8 cellular contexts compared by ENCODE assay signal in the genomic region with DNA sequence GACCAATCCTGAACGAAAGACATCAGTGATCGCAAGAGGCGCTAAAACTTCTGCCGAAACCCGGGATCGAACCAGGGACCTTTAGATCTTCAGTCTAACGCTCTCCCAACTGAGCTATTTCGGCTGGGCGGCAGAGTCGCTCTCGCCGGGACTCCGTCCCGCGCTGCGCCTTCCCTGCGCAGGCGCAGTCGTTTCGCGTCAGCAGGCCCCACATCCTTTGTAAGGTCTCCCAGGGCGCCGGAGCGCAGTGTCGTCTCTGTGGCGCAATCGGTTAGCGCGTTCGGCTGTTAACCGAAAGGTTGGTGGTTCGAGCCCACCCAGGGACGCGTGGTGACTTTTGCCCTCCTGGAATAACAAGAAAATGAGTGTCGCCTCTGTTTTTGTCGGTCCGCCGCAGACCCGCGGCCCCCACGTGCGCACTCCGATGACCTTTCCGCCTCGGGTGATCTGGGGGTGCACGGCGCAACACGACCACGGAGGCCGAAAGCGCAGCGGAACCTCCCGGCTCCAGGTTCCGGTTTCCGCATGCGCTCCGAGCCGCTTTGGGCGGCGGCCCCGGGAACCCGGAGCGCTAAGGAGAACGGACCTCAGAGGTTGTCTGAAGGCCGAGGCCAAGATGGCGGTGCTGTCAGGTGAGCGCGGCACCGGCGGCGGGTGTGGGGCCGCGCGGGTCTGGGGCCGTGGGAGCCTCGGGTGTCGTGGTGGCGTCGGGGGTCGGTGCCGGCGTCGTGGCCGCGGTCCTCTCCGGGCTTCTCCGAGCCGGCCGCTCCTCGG. TPM values are rescaled to one million over a fixed set of nuclear protein-coding genes. Genes with fewer than 3 reads are reported as not detected.
DNase-seq lines count a peak whose midpoint lies in the region; ATAC-seq and TF ChIP-seq lines count a peak whose summit lies in the region.

A gene (plus strand): TSS at position 597 of the 774 bp plus-strand sequence. CDS start 20 bp downstream, at position 617.

- H3K9me3 ChIP-seq in SK-N-MC (ENCODE audit: low read depth, low read length) (no peaks in the 10 kb centered on the region), suprapubic skin (no peaks in the 10 kb centered on the region)

- peaks cover 46% of the 10 kb centered on the region for H3K4me1 ChIP-seq in suprapubic skin

- ATAC-seq in HG02571 (IDR thresholded peaks at IDR 0.05; ENCODE audit: unreplicated experiment): peak; percentile 75

- TF ChIP-seq EP300 in suprapubic skin (IDR thresholded peaks at IDR 0.05): no peak

- intact Hi-C loops in activated naive CD4-positive, alpha-beta T cell treated with anti-CD3 and anti-CD28 coated beads for 36 hours (cut with micrococcal nuclease): loop anchor here (1.0 to 5.0 kb wide), 7 partner anchors 24 to 209 kb away; a partner anchor contains a TSS

- 0% methylated on average over 18 of the region's 90 CpGs for WGBS in suprapubic skin

- peaks cover 4% of the 10 kb centered on the region for H3K36me3 Mint-ChIP-seq in activated naive CD4-positive, alpha-beta T cell treated with anti-CD3 and anti-CD28 coated beads for 36 hours (ENCODE audit: low read depth)

- peak within 1 kb of the TSS; percentile 98 for H3K27ac Mint-ChIP-seq in activated naive CD4-positive, alpha-beta T cell treated with anti-CD3 and anti-CD28 coated beads for 36 hours

- POLR2A ChIA-PET in GM10248 (lab: Yijun Ruan, JAX): interaction anchor here (0.5 kb wide), 1 partner anchor 8 kb away, joined by 3 read pairs; no protein-coding TSS in a partner anchor

- H3K4me1 Mint-ChIP-seq in activated naive CD4-positive, alpha-beta T cell treated with anti-CD3 and anti-CD28 coated beads for 36 hours (ENCODE audit: low read depth): peaks cover 26% of the 10 kb centered on the region

- peaks cover 3% of the 10 kb centered on the region for H3K27me3 Mint-ChIP-seq in activated naive CD4-positive, alpha-beta T cell treated with anti-CD3 and anti-CD28 coated beads for 36 hours (ENCODE audit: low read depth)

- peak within 1 kb of the TSS; percentile 95 for H3K27ac ChIP-seq in SK-N-MC
- H3K27ac ChIP-seq in suprapubic skin: peak within 1 kb of the TSS; percentile 90

- H3K4me3 Mint-ChIP-seq in activated naive CD4-positive, alpha-beta T cell treated with anti-CD3 and anti-CD28 coated beads for 36 hours: peak within 1 kb of the TSS; percentile 84

- H3K4me3 ChIP-seq in SK-N-MC (peak within 1 kb of the TSS; percentile 91), suprapubic skin (peak within 1 kb of the TSS; percentile 87)

- CTCF ChIA-PET in GM10248 (lab: Yijun Ruan, JAX): interaction anchor here (0.6 to 2.4 kb wide), 5 partner anchors 11 to 134 kb away, joined by 3 to 16 read pairs (median 5); no protein-coding TSS in a partner anchor
- CTCF ChIA-PET in activated naive CD4-positive, alpha-beta T cell treated with anti-CD3 and anti-CD28 coated beads for 36 hours (lab: Charles Lee): interaction anchor here (0.7 kb wide), 1 partner anchor 294 kb away, joined by 3 read pairs; no protein-coding TSS in a partner anchor

- peaks cover 5% of the 10 kb centered on the region; the same call in 1 of the 2 replicates for H3K36me3 ChIP-seq in SK-N-MC (ENCODE audit: insufficient read depth, low read length)
- H3K36me3 ChIP-seq in suprapubic skin: peaks cover 8% of the 10 kb centered on the region

- DNase-seq in GM10248 (ENCODE audit: extremely low spot score) (peak; percentile 88), NCI-H1048 (lab: John Stamatoyannopoulos, UW) (peak; percentile 80), SK-N-MC (ENCODE audit: low read depth, low spot score) (peak; percentile 70), germinal center (ENCODE audit: low spot score) (peak; percentile 87), occipital lobe (lab: John Stamatoyannopoulos, UW) (peak; percentile 91), suprapubic skin (ENCODE audit: low spot score in 2 of 2) (peak; percentile 94 to 95)
- peak; percentile 93 for DNase-seq in activated naive CD4-positive, alpha-beta T cell treated with anti-CD3 and anti-CD28 coated beads for 36 hours

- H3K9ac ChIP-seq in SK-N-MC (ENCODE audit: insufficient read length): peak within 1 kb of the TSS; percentile 93

- H3K9me3 Mint-ChIP-seq in activated naive CD4-positive, alpha-beta T cell treated with anti-CD3 and anti-CD28 coated beads for 36 hours: no peaks in the 10 kb centered on the region

- TF ChIP-seq POLR2A in suprapubic skin (IDR thresholded peaks at IDR 0.05): no peak

- no peaks in the 10 kb centered on the region for H3K27me3 ChIP-seq in suprapubic skin

- TF ChIP-seq CTCF in GM10248 (IDR thresholded peaks at IDR 0.05; ENCODE audit: control extremely low read depth, extremely low read depth, low read depth, missing control alignments) (no peak), suprapubic skin (IDR thresholded peaks at IDR 0.05) (peak in 1 of 2 donors; percentile 21)

RNA-seq across cellular contexts. Expression of the gene that starts here (rescaled TPM):
- total RNA-seq in activated naive CD4-positive, alpha-beta T cell treated with anti-CD3 and anti-CD28 coated beads for 36 hours: 100 to 1,000 TPM; 138 to 148 TPM
- total RNA-seq in occipital lobe: 26.5 TPM
- total RNA-seq in suprapubic skin: 100 to 1,000 TPM in 2 of 4 donors, 10 to 100 TPM in 2; 66.8 to 154 (median 97.5) TPM

Comparison
In these comparisons a context has a peak if more than half of its experiments do, and no peak if none do; other contexts are left out.
1. Peak in every context shown above with its lines: DNase-seq, ATAC-seq, H3K4me3 ChIP-seq and H3K27ac ChIP-seq.